ENCODE assay signal across 1 cellular context in genomic region chr6:84018453-84019061, GRCh38.
TF ChIP-seq lines count a peak whose summit lies in the region.

No MANE protein-coding gene starts in this region.

TF ChIP-seq in GM23338, 12 proteins besides CTCF, POLR2A, EP300 and RAD21 (continued from another document):
- no peak for TF ChIP-seq ZNF462 (CRISPR knock-in tag; IDR thresholded peaks at IDR 0.05)
- no peak for TF ChIP-seq REST (IDR thresholded peaks at IDR 0.05; ENCODE audit: unreplicated experiment)
- no peak for TF ChIP-seq ETS1 (IDR thresholded peaks at IDR 0.05)
- no peak for TF ChIP-seq EZH2phosphoT487 (IDR thresholded peaks at IDR 0.05; ENCODE audit: unreplicated experiment)
- no peak for TF ChIP-seq ZNF331 (CRISPR knock-in tag; IDR thresholded peaks at IDR 0.05; ENCODE audit: low read depth)
- no peak for TF ChIP-seq JUNB (IDR thresholded peaks at IDR 0.05; ENCODE audit: unreplicated experiment)
